ENCODE assay signal across 8 cellular contexts in genomic region chr17:62995377-62995885, GRCh38. TPM values are rescaled to one million over a fixed set of nuclear protein-coding genes. Genes with fewer than 3 reads are reported as not detected.
DNase-seq lines count a peak whose midpoint lies in the region; ATAC-seq and TF ChIP-seq lines count a peak whose summit lies in the region.

No MANE protein-coding gene starts in this region.

- no peaks in the 10 kb centered on the region for H3K27me3 ChIP-seq in left lung

- no peaks in the 10 kb centered on the region for H3K36me3 ChIP-seq in left lung

- peak; percentile 72 for ATAC-seq in left lung
- no peak for ATAC-seq in sciatic nerve

- peaks cover 0 to 25% of the 10 kb centered on the region in 2 donors for H3K4me1 ChIP-seq in left lung

- H3K4me3 ChIP-seq in astrocyte of the spinal cord (ENCODE audit: low read depth, low read length) (no peak overlapping the region), left lung (no peak overlapping the region)

- intact Hi-C loops in left lung (cut with DNase I): no loop called here
- intact Hi-C loops in sciatic nerve (cut with DNase I): no loop called here

- H3K27ac ChIP-seq in left lung: peak overlapping the region in 1 of 2 donors; percentile 74

- peak; percentile 20 for DNase-seq in AG08395 (ENCODE audit: low spot score)
- DNase-seq in NCI-H69 (lab: John Stamatoyannopoulos, UW): peak; percentile 29
- peak; percentile 56 for DNase-seq in astrocyte of the spinal cord (ENCODE audit: low read depth, low spot score)
- no peak for DNase-seq in left lung
- no peak for DNase-seq in activated CD4-positive, CD25-positive, alpha-beta regulatory T cell treated with anti-CD3 and anti-CD28 coated beads, Interleukin-2, amount 50 U/mL, for 72 hours
- DNase-seq in NCI-H128 (lab: John Stamatoyannopoulos, UW; ENCODE audit: unreplicated experiment): no peak
- DNase-seq in sciatic nerve (ENCODE audit: low spot score): no peak

- peak; percentile 54; the same call in 2 of the 3 replicates for TF ChIP-seq CTCF in GM12872 (IDR thresholded peaks at IDR 0.05; ENCODE audit: insufficient read depth, low read depth, low read length)
- peak; percentile 78 for TF ChIP-seq CTCF in astrocyte of the spinal cord (IDR thresholded peaks at IDR 0.05; ENCODE audit: low read depth, low read length)
- TF ChIP-seq CTCF in left lung (IDR thresholded peaks at IDR 0.05): peak in 1 of 2 donors; percentile 16

- in situ Hi-C loops in astrocyte of the spinal cord (cut with HindIII; ENCODE audit: low sequenced_read_pairs): no loop called here

- no peaks in the 10 kb centered on the region for H3K9me3 ChIP-seq in left lung

RNA-seq across cellular contexts. Expression of gene TANC2, which starts 29.4 kb away (rescaled TPM):
- total RNA-seq in left lung (100 to 1,000 TPM; 106 to 119 TPM), sciatic nerve (82.9 TPM)

Comparison
In these comparisons a context has a peak if more than half of its experiments do, and no peak if none do; other contexts are left out.
1. DNase-seq: peak in AG08395 (single experiment), NCI-H69 (single experiment) and astrocyte of the spinal cord (single experiment); none in left lung (0 of 2), activated CD4-positive, CD25-positive, alpha-beta regulatory T cell treated with anti-CD3 and anti-CD28 coated beads, Interleukin-2, amount 50 U/mL, for 72 hours (single experiment), NCI-H128 (single experiment) and sciatic nerve (single experiment).